Comparison of ENCODE assay signal across 8 cellular contexts in genomic region chr9:92147030-92147853, GRCh38. TPM values are rescaled to one million over a fixed set of nuclear protein-coding genes. Genes with fewer than 3 reads are reported as not detected.
DNase-seq lines count a peak whose midpoint lies in the region; ATAC-seq lines count a peak whose summit lies in the region.

No MANE protein-coding gene starts in this region.

- peaks cover 30% of the 10 kb centered on the region for H3K27me3 Mint-ChIP-seq in activated naive CD8-positive, alpha-beta T cell treated with anti-CD3 and anti-CD28 coated beads, Interleukin-2, amount 10 ng/mL, durations not matched to agents 7 days and 5 days
- H3K27me3 Mint-ChIP-seq in stimulated activated naive CD8-positive, alpha-beta T cell treated with anti-CD3 and anti-CD28 coated beads, Interleukin-15, Interleukin-2, amounts not matched to agents 100 ng/mL and 50 ng/mL, for 24 hours, result peaks cover 39% of the 10 kb centered on the region

- POLR2A ChIA-PET in activated naive CD8-positive, alpha-beta T cell treated with anti-CD3 and anti-CD28 coated beads, Interleukin-2, amount 10 ng/mL, durations not matched to agents 7 days and 5 days (lab: Charles Lee), result no interaction called here

- no peaks in the 10 kb centered on the region for H3K36me3 Mint-ChIP-seq in activated naive CD8-positive, alpha-beta T cell treated with anti-CD3 and anti-CD28 coated beads, Interleukin-2, amount 10 ng/mL, durations not matched to agents 7 days and 5 days
- H3K36me3 Mint-ChIP-seq in stimulated activated naive CD8-positive, alpha-beta T cell treated with anti-CD3 and anti-CD28 coated beads, Interleukin-15, Interleukin-2, amounts not matched to agents 100 ng/mL and 50 ng/mL, for 24 hours (ENCODE audit: low read depth), result no peaks in the 10 kb centered on the region

- peak overlapping the region; percentile 63 for H3K4me3 Mint-ChIP-seq in activated naive CD8-positive, alpha-beta T cell treated with anti-CD3 and anti-CD28 coated beads, Interleukin-2, amount 10 ng/mL, durations not matched to agents 7 days and 5 days
- H3K4me3 Mint-ChIP-seq in stimulated activated naive CD8-positive, alpha-beta T cell treated with anti-CD3 and anti-CD28 coated beads, Interleukin-15, Interleukin-2, amounts not matched to agents 100 ng/mL and 50 ng/mL, for 24 hours, result peak overlapping the region; percentile 9

- H3K4me1 Mint-ChIP-seq in activated naive CD8-positive, alpha-beta T cell treated with anti-CD3 and anti-CD28 coated beads, Interleukin-2, amount 10 ng/mL, durations not matched to agents 7 days and 5 days, result peaks cover 13% of the 10 kb centered on the region
- no peaks in the 10 kb centered on the region for H3K4me1 Mint-ChIP-seq in stimulated activated naive CD8-positive, alpha-beta T cell treated with anti-CD3 and anti-CD28 coated beads, Interleukin-15, Interleukin-2, amounts not matched to agents 100 ng/mL and 50 ng/mL, for 24 hours (ENCODE audit: low read depth)

- no peaks in the 10 kb centered on the region for H3K9me3 Mint-ChIP-seq in activated naive CD8-positive, alpha-beta T cell treated with anti-CD3 and anti-CD28 coated beads, Interleukin-2, amount 10 ng/mL, durations not matched to agents 7 days and 5 days
- no peaks in the 10 kb centered on the region for H3K9me3 Mint-ChIP-seq in stimulated activated naive CD8-positive, alpha-beta T cell treated with anti-CD3 and anti-CD28 coated beads, Interleukin-15, Interleukin-2, amounts not matched to agents 100 ng/mL and 50 ng/mL, for 24 hours

- H3K27ac Mint-ChIP-seq in activated naive CD8-positive, alpha-beta T cell treated with anti-CD3 and anti-CD28 coated beads, Interleukin-2, amount 10 ng/mL, durations not matched to agents 7 days and 5 days, result peak overlapping the region; percentile 75
- no peak overlapping the region for H3K27ac Mint-ChIP-seq in stimulated activated naive CD8-positive, alpha-beta T cell treated with anti-CD3 and anti-CD28 coated beads, Interleukin-15, Interleukin-2, amounts not matched to agents 100 ng/mL and 50 ng/mL, for 24 hours

- peak; percentile 45 for ATAC-seq in activated naive CD8-positive, alpha-beta T cell treated with anti-CD3 and anti-CD28 coated beads, Interleukin-2, amount 10 ng/mL, durations not matched to agents 7 days and 5 days (ENCODE audit: low read depth)

- DNase-seq in ELF-1 (ENCODE audit: low read depth, low spot score) (peak; percentile 72), H4 (ENCODE audit: low spot score) (peak; percentile 84), NCI-H146 (lab: John Stamatoyannopoulos, UW) (peak; percentile 77), iPS-NIHi11 (ENCODE audit: low spot score) (peak; percentile 20), NCI-H1092 (lab: John Stamatoyannopoulos, UW) (no peak)
- DNase-seq in activated naive CD8-positive, alpha-beta T cell treated with anti-CD3 and anti-CD28 coated beads, Interleukin-2, amount 10 ng/mL, durations not matched to agents 7 days and 5 days, result no peak
- DNase-seq in stimulated activated naive CD4-positive, alpha-beta T cell (lab: John Stamatoyannopoulos, UW), result no peak

RNA-seq across cellular contexts. Expression of gene SPTLC1, which starts 32.0 kb away (rescaled TPM):
- 92.3 and 94.6 TPM in 2 replicates for total RNA-seq in H4 (2014; rRNA removed; shearing (Covaris generic))
- total RNA-seq in activated naive CD8-positive, alpha-beta T cell treated with anti-CD3 and anti-CD28 coated beads, Interleukin-2, amount 10 ng/mL, durations not matched to agents 7 days and 5 days, result 10 to 100 TPM; 50.2 to 51.4 TPM

Comparison
In these comparisons a context has a peak if more than half of its experiments do, and no peak if none do; other contexts are left out.
1. DNase-seq: peak in ELF-1 (single experiment), H4 (single experiment), NCI-H146 (single experiment) and iPS-NIHi11 (single experiment); none in activated naive CD8-positive, alpha-beta T cell treated with anti-CD3 and anti-CD28 coated beads, Interleukin-2, amount 10 ng/mL, durations not matched to agents 7 days and 5 days (single experiment), stimulated activated naive CD4-positive, alpha-beta T cell (0 of 6) and NCI-H1092 (single experiment).